Comparison of ENCODE assay signal across 22 cellular contexts in the genomic region with DNA sequence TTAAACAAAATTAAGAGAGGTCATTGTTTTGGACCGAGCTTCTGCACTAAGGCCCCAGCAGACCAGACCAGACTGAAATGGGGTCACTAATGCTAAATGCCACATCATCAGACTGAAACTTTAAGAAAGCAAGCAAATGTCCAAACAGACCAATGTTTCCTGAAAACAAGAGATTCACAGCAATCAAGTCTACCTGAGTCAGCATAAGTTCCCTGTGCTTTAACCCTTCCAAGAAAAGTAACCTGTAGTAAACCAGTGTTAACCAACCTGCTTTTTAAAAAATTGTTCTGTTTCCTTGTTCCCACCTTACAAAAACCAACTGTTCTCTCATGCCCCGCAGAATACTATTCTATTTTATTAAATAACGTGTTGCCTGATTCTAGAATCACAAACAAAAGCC.
A peak's percentile ranks its signal among the peaks of the same experiment; 100 is the strongest.
DNase-seq lines count a peak whose midpoint lies in the region; ATAC-seq, FAIRE-seq and TF ChIP-seq lines count a peak whose summit lies in the region.
"Had no signal": no experiment of that assay in that cellular context is flagged by ENCODE, and none has a peak within 500 bp of the region (broad histone marks: within the 10 kb centered on the region; RNA-seq: fewer than 3 reads in every experiment).

No MANE protein-coding gene starts in this region.

- H3K27ac Mint-ChIP-seq in CD4-positive, alpha-beta memory T cell = no peak overlapping the region
- H3K27ac Mint-ChIP-seq: CD14-positive monocyte; CD4-positive, CD25-positive, alpha-beta regulatory T cell; CD8-positive, alpha-beta T cell had no signal

- in situ Hi-C loops in HepG2 (cut with HindIII; ENCODE audit: extremely low pct_ligation_motif_present, low pct_unique_long_range_greater_than_20kb) = loop anchor here (25.0 kb wide), 1 partner anchor 1123 kb away; no protein-coding TSS in a partner anchor
- in situ Hi-C loops in K562 (cut with MboI) = no loop called here

- no peak for FAIRE-seq in HepG2 (lab: Jason Lieb, UNC)
- no peak for FAIRE-seq in K562 (lab: Jason Lieb, UNC)
- FAIRE-seq: D721Med, G401.6, GM12891 had no signal

- no peaks in the 10 kb centered on the region for H3K9me2 ChIP-seq in MM.1S (replicated peaks; ENCODE audit: insufficient read depth, low read length)

- H3K9ac ChIP-seq in HepG2 (ENCODE audit: insufficient read depth, low read depth, low read length) (no peak overlapping the region), MM.1S (ENCODE audit: low read length) (no peak overlapping the region), K562 (ENCODE audit: insufficient read depth in 1 of 2, low read depth in 2 of 2, low read length in 2 of 2) (no peak overlapping the region)
- H3K9ac ChIP-seq: BLaER1 had no signal

- no peak for TF ChIP-seq RAD21 in HepG2 (CRISPR knock-in tag; IDR thresholded peaks at IDR 0.05)
- TF ChIP-seq RAD21 in K562 (CRISPR knock-in tag; conservative IDR thresholded peaks at IDR 0.05 in 1 of 2, IDR thresholded peaks at IDR 0.05 in 1 of 2) = no peak

- H3K4me1 ChIP-seq in HepG2 (ENCODE audit: insufficient read depth, low read length) (no peaks in the 10 kb centered on the region; the same call in 1 of the 2 replicates), right lobe of liver (no peaks in the 10 kb centered on the region), MM.1S (ENCODE audit: low read length) (no peaks in the 10 kb centered on the region), K562 (replicated peaks in 1 of 2; ENCODE audit: control insufficient read depth in 2 of 2, insufficient read depth in 2 of 2, low read length in 2 of 2) (no peaks in the 10 kb centered on the region)
- no peaks in the 10 kb centered on the region for H3K4me1 ChIP-seq in CD4-positive, alpha-beta memory T cell (ENCODE audit: insufficient read depth, low read length)
- H3K4me1 ChIP-seq: BE2C had no signal

- H3K36me3 Mint-ChIP-seq in CD4-positive, alpha-beta memory T cell = no peaks in the 10 kb centered on the region
- H3K36me3 Mint-ChIP-seq: CD14-positive monocyte; CD4-positive, CD25-positive, alpha-beta regulatory T cell; CD8-positive, alpha-beta T cell had no signal

- no peak for DNase-seq in HepG2 (ENCODE audit: low spot score)
- no peak for DNase-seq in right lobe of liver
- peak; percentile 42 for DNase-seq in MM.1S
- no peak for DNase-seq in K562 (ENCODE audit: extremely low read depth in 1 of 4, low spot score in 3 of 4)
- no peak for DNase-seq in CD4-positive, alpha-beta memory T cell
- no peak for DNase-seq in substantia nigra (lab: John Stamatoyannopoulos, UW)
- DNase-seq in hepatic stellate cell (ENCODE audit: low spot score) = no peak
- DNase-seq: ACHN; BE2C; C1 segment of cervical spinal cord; Caco-2; Calu3; CD4-positive, CD25-positive, alpha-beta regulatory T cell; CD8-positive, alpha-beta T cell; DMS79 treated with DMSO at 0.1 percent for 48 hours; GF-D8 had no signal

- no peak for TF ChIP-seq EP300 in HepG2 (IDR thresholded peaks at IDR 0.05; ENCODE audit: low read depth in 2 of 2, low read length in 2 of 2)
- TF ChIP-seq EP300 in HepG2 (CRISPR knock-in tag; IDR thresholded peaks at IDR 0.05; ENCODE audit: borderline replicate concordance) = no peak
- TF ChIP-seq EP300 in K562 (IDR thresholded peaks at IDR 0.05; ENCODE audit: low read length) = no peak

- H3K9me1 ChIP-seq in K562 (ENCODE audit: control insufficient read depth, insufficient read depth, low read length) = no peaks in the 10 kb centered on the region

- ATAC-seq in HepG2 = no peak
- no peak for ATAC-seq in right lobe of liver
- ATAC-seq in K562 = no peak
- ATAC-seq: CD8-positive, alpha-beta T cell had no signal

- POLR2A ChIA-PET in HepG2 (lab: Yijun Ruan, JAX) (no interaction called here), K562 (lab: Yijun Ruan, JAX) (no interaction called here)
- POLR2A ChIA-PET in CD4-positive, alpha-beta memory T cell (lab: Charles Lee; ENCODE audit: partially characterized antibody) = no interaction called here

- H3K27ac ChIP-seq in HepG2 (ENCODE audit: extremely low read length, insufficient read depth, low read length) = no peak overlapping the region
- no peak overlapping the region for H3K27ac ChIP-seq in right lobe of liver
- H3K27ac ChIP-seq in MM.1S (ENCODE audit: low read length) = no peak overlapping the region
- no peak overlapping the region for H3K27ac ChIP-seq in K562 (ENCODE audit: extremely low read depth, low read depth, low read length)
- no peak overlapping the region for H3K27ac ChIP-seq in CD4-positive, alpha-beta memory T cell (ENCODE audit: low read depth, low read length)
- no peak overlapping the region for H3K27ac ChIP-seq in substantia nigra (ENCODE audit: low read depth, low read length, poor library complexity, severe bottlenecking)
- H3K27ac ChIP-seq: 22Rv1, BLaER1 had no signal

- no peaks in the 10 kb centered on the region for H3K79me2 ChIP-seq in HepG2 (ENCODE audit: insufficient read depth, low read length)
- H3K79me2 ChIP-seq in MM.1S (ENCODE audit: low read length) = no peaks in the 10 kb centered on the region
- no peaks in the 10 kb centered on the region for H3K79me2 ChIP-seq in K562 (ENCODE audit: control insufficient read depth, insufficient read depth, low read length)

- intact Hi-C loops in HepG2 (cut with micrococcal nuclease; ENCODE audit: unreplicated experiment) (no loop called here), right lobe of liver (cut with DNase I) (loop anchor here in 1 of 2 donors (10.0 kb wide), 1 partner anchor 371 kb away; no protein-coding TSS in a partner anchor), K562 (cut with micrococcal nuclease) (no loop called here)
- intact Hi-C loops in CD4-positive, alpha-beta memory T cell (cut with micrococcal nuclease) = loop anchor here (10.0 kb wide), 1 partner anchor 1121 kb away; no protein-coding TSS in a partner anchor

- peaks cover 0 to 2% (median 0%) of the 10 kb centered on the region in 4 donors for H3K4me1 Mint-ChIP-seq in CD4-positive, alpha-beta memory T cell
- H3K4me1 Mint-ChIP-seq: CD14-positive monocyte had no signal

- H3K4me3 ChIP-seq in HepG2 (replicated peaks in 1 of 3; ENCODE audit: insufficient read depth in 1 of 3, low read depth in 2 of 3, low read length in 3 of 3) (no peak overlapping the region), right lobe of liver (no peak overlapping the region), MM.1S (ENCODE audit: low read length) (no peak overlapping the region), K562 (no peak overlapping the region)
- no peak overlapping the region for H3K4me3 ChIP-seq in CD4-positive, alpha-beta memory T cell (ENCODE audit: low read length in 2 of 2)
- H3K4me3 ChIP-seq: BLaER1 had no signal

- no peaks in the 10 kb centered on the region for H3F3A ChIP-seq in MM.1S (ENCODE audit: insufficient read depth, low read length)

- no TSS peak for BruUV-seq in HepG2 (replicated peaks; lab: Mats Ljungman, UMichigan)
- no TSS peak for BruUV-seq in K562 (replicated peaks; lab: Mats Ljungman, UMichigan)

- TF ChIP-seq CTCF in HepG2 (CRISPR knock-in tag; IDR thresholded peaks at IDR 0.05) = no peak
- no peak for TF ChIP-seq CTCF in right lobe of liver (IDR thresholded peaks at IDR 0.05)
- TF ChIP-seq CTCF in MM.1S (IDR thresholded peaks at IDR 0.05; ENCODE audit: low read length) = no peak
- no peak for TF ChIP-seq CTCF in K562 (IDR thresholded peaks at IDR 0.05 in 2 of 3, conservative IDR thresholded peaks at IDR 0.05 in 1 of 3; ENCODE audit: insufficient read depth in 2 of 3, low read depth in 1 of 3, low read length in 3 of 3)

- no peak overlapping the region for H3K4me3 Mint-ChIP-seq in CD4-positive, alpha-beta memory T cell
- H3K4me3 Mint-ChIP-seq: CD14-positive monocyte; CD4-positive, CD25-positive, alpha-beta regulatory T cell; CD8-positive, alpha-beta T cell had no signal

- H3K4me2 ChIP-seq in HepG2 (ENCODE audit: low read depth, low read length) (no peak overlapping the region), MM.1S (ENCODE audit: low read depth, low read length) (no peak overlapping the region), K562 (ENCODE audit: insufficient read depth, low read length) (no peak overlapping the region)
- H3K4me2 ChIP-seq: BLaER1 had no signal

- H3K36me3 ChIP-seq in HepG2 (replicated peaks in 1 of 2; ENCODE audit: control insufficient read depth in 1 of 2, insufficient read depth in 2 of 2, low read length in 2 of 2) = no peaks in the 10 kb centered on the region
- H3K36me3 ChIP-seq in right lobe of liver = no peaks in the 10 kb centered on the region
- H3K36me3 ChIP-seq in MM.1S (replicated peaks; ENCODE audit: insufficient read depth, low read length) = no peaks in the 10 kb centered on the region
- H3K36me3 ChIP-seq in K562 (ENCODE audit: control insufficient read depth, insufficient read depth, low read length) = no peaks in the 10 kb centered on the region
- no peaks in the 10 kb centered on the region for H3K36me3 ChIP-seq in CD4-positive, alpha-beta memory T cell (ENCODE audit: insufficient read depth, low read length)
- H3K36me3 ChIP-seq: BE2C, BLaER1 had no signal

- H3K9me3 Mint-ChIP-seq in CD4-positive, alpha-beta memory T cell = peaks cover 0 to 5% (median 0%) of the 10 kb centered on the region in 8 donors
- H3K9me3 Mint-ChIP-seq: CD4-positive, CD25-positive, alpha-beta regulatory T cell; CD8-positive, alpha-beta T cell had no signal

- H3K9me3 ChIP-seq in HepG2 (ENCODE audit: low read length) (no peaks in the 10 kb centered on the region), right lobe of liver (no peaks in the 10 kb centered on the region), MM.1S (replicated peaks; ENCODE audit: insufficient read depth, low read length) (no peaks in the 10 kb centered on the region), K562 (replicated peaks; ENCODE audit: control insufficient read depth, insufficient read depth, low read depth, low read length) (no peaks in the 10 kb centered on the region)
- no peaks in the 10 kb centered on the region for H3K9me3 ChIP-seq in CD4-positive, alpha-beta memory T cell (ENCODE audit: control insufficient read depth in 1 of 2, low read length in 2 of 2)
- H3K9me3 ChIP-seq: BE2C, BLaER1 had no signal

- no peaks in the 10 kb centered on the region for H3K27me3 Mint-ChIP-seq in CD4-positive, alpha-beta memory T cell

- H4K20me1 ChIP-seq in HepG2 (ENCODE audit: insufficient read depth, low read length) = no peaks in the 10 kb centered on the region
- no peaks in the 10 kb centered on the region for H4K20me1 ChIP-seq in MM.1S (ENCODE audit: insufficient read depth, low read length)
- H4K20me1 ChIP-seq in K562 (replicated peaks; ENCODE audit: control insufficient read depth, insufficient read depth, low read length) = no peaks in the 10 kb centered on the region
- H4K20me1 ChIP-seq: BLaER1 had no signal

- H2AFZ ChIP-seq in HepG2 (ENCODE audit: low read length) = no peak overlapping the region
- no peak overlapping the region for H2AFZ ChIP-seq in MM.1S (ENCODE audit: low read length)
- H2AFZ ChIP-seq in K562 (ENCODE audit: low read depth, low read length) = no peak overlapping the region

- CTCF ChIA-PET in HepG2 (lab: Yijun Ruan, JAX; ENCODE audit: low intra/inter-chr PET ratio, low total read pairs) (no interaction called here), K562 (lab: Yijun Ruan, JAX; ENCODE audit: low intra/inter-chr PET ratio) (no interaction called here)
- CTCF ChIA-PET in CD4-positive, alpha-beta memory T cell (lab: Charles Lee; ENCODE audit: partially characterized antibody) = no interaction called here

- WGBS in HepG2 (ENCODE audit: low lambda C conversion rate) = 43% methylated on average over 3 of the region's 3 CpGs
- 59% methylated on average over 3 of the region's 3 CpGs for WGBS in right lobe of liver (ENCODE audit: insufficient coverage, low coverage, low lambda C conversion rate, missing lambda C conversion rate)
- WGBS in K562 (ENCODE audit: insufficient coverage, low coverage, missing lambda C conversion rate) = 2% methylated on average over 3 of the region's 3 CpGs

- no peaks in the 10 kb centered on the region for H3K27me3 ChIP-seq in HepG2 (ENCODE audit: control insufficient read depth in 1 of 2, insufficient read depth in 2 of 2, low read length in 2 of 2)
- no peaks in the 10 kb centered on the region for H3K27me3 ChIP-seq in right lobe of liver
- no peaks in the 10 kb centered on the region for H3K27me3 ChIP-seq in MM.1S (replicated peaks; ENCODE audit: insufficient read depth, low read length)
- no peaks in the 10 kb centered on the region for H3K27me3 ChIP-seq in K562 (ENCODE audit: control insufficient read depth in 2 of 2, insufficient read depth in 2 of 2, low read length in 2 of 2)
- no peaks in the 10 kb centered on the region for H3K27me3 ChIP-seq in CD4-positive, alpha-beta memory T cell (ENCODE audit: insufficient read depth, low read length)
- H3K27me3 ChIP-seq: BE2C, BLaER1 had no signal

- TF ChIP-seq POLR2A in HepG2 (IDR thresholded peaks at IDR 0.05; ENCODE audit: insufficient read depth in 1 of 2, low read depth in 2 of 2, low read length in 2 of 2) (no peak), right lobe of liver (IDR thresholded peaks at IDR 0.05) (no peak), K562 (conservative IDR thresholded peaks at IDR 0.05) (no peak)
